In the genomic region with DNA sequence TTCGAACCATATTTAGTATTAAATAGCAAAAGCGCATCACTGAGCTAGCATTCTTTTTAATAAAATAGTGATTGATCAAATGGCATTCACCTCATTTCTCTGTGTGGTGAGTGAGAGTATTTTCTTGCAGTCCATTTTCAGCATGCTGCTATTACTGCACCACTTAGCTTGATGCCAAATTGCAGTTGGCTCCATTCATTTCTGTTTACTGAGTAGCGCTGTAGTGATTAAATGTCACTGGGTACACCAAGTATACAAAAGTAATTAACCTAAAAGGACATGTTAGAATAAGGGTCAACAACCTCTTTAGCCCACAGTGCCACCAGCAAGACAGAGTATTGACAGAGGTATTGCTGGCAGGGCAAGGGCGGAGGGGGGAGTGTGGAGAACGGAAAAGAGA, we compare ENCODE assay signal across 17 cellular contexts.
DNase-seq lines count a peak whose midpoint lies in the region; ATAC-seq lines count a peak whose summit lies in the region.
"Had no signal": no experiment of that assay in that cellular context is flagged by ENCODE, and none has a peak within 500 bp of the region (broad histone marks: within the 10 kb centered on the region; RNA-seq: fewer than 3 reads in every experiment).

No MANE protein-coding gene starts in this region.

- no peaks in the 10 kb centered on the region for H3K36me3 ChIP-seq in NT2/D1 (ENCODE audit: insufficient read depth, insufficient read length, low read length)
- peaks cover 0 to 3% of the 10 kb centered on the region in 2 experiments for H3K36me3 ChIP-seq in mesenchymal stem cell (ENCODE audit: control insufficient read depth in 1 of 2, insufficient read depth in 2 of 2, low read depth in 1 of 2, low read length in 2 of 2)
- H3K36me3 ChIP-seq: ascending aorta, heart left ventricle, lower lobe of right lung, right lobe of liver had no signal

- H2AK5ac ChIP-seq in mesenchymal stem cell (ENCODE audit: low read length, severe bottlenecking): peak overlapping the region; percentile 99

- H3K9ac ChIP-seq in NT2/D1 (ENCODE audit: insufficient read length, low read depth) (peak overlapping the region; percentile 29), mesenchymal stem cell (ENCODE audit: low read length) (no peak overlapping the region)
- H3K9ac ChIP-seq: KMS-11 had no signal

- POLR2A ChIA-PET in activated CD4-positive, alpha-beta T cell treated with anti-CD3 and anti-CD28 coated beads, Interleukin-2, amount 10 ng/mL, durations not matched to agents 7 days and 5 days (lab: Charles Lee): no interaction called here

- H3K36me3 Mint-ChIP-seq in activated CD4-positive, alpha-beta T cell treated with anti-CD3 and anti-CD28 coated beads, Interleukin-2, amount 10 ng/mL, durations not matched to agents 7 days and 5 days (ENCODE audit: low read depth): peaks cover 15% of the 10 kb centered on the region

- H2BK12ac ChIP-seq in mesenchymal stem cell (ENCODE audit: low read length in 2 of 2): peak overlapping the region in 1 of 2 experiments; percentile 15

- no peak overlapping the region for H2BK120ac ChIP-seq in mesenchymal stem cell (ENCODE audit: low read depth, low read length)

- peak overlapping the region; percentile 69 for H2BK5ac ChIP-seq in mesenchymal stem cell (ENCODE audit: low read depth, low read length, poor library complexity, severe bottlenecking)

- intact Hi-C loops in Right ventricle myocardium superior (cut with DNase I): no loop called here

- ATAC-seq in Right ventricle myocardium superior (ENCODE audit: poor library complexity) (no peak), HG03097 (IDR thresholded peaks at IDR 0.05; ENCODE audit: low FRiP score, unreplicated experiment) (no peak)
- ATAC-seq: heart left ventricle; lower lobe of right lung; right lobe of liver; stimulated activated effector memory CD8-positive, alpha-beta T cell treated with anti-CD3 and anti-CD28 coated beads, Interleukin-12 subunit alpha, Interleukin-12 subunit beta, amount 100 ng/mL, for 72 hours had no signal

- no peaks in the 10 kb centered on the region for H3K9me3 Mint-ChIP-seq in activated CD4-positive, alpha-beta T cell treated with anti-CD3 and anti-CD28 coated beads, Interleukin-2, amount 10 ng/mL, durations not matched to agents 7 days and 5 days
- H3K9me3 Mint-ChIP-seq: CD8-positive, alpha-beta memory T cell; stimulated activated effector memory CD8-positive, alpha-beta T cell treated with anti-CD3 and anti-CD28 coated beads, Interleukin-12 subunit alpha, Interleukin-12 subunit beta, amount 100 ng/mL, for 72 hours had no signal

- 88% methylated on average over 5 of the region's 5 CpGs for WGBS in mesenchymal stem cell

- H3K4me3 Mint-ChIP-seq in activated CD4-positive, alpha-beta T cell treated with anti-CD3 and anti-CD28 coated beads, Interleukin-2, amount 10 ng/mL, durations not matched to agents 7 days and 5 days: no peak overlapping the region
- H3K4me3 Mint-ChIP-seq: stimulated activated effector memory CD8-positive, alpha-beta T cell treated with anti-CD3 and anti-CD28 coated beads, Interleukin-12 subunit alpha, Interleukin-12 subunit beta, amount 100 ng/mL, for 72 hours had no signal

- peak overlapping the region; percentile 87 for H3K27ac ChIP-seq in mesenchymal stem cell (ENCODE audit: low read length, poor library complexity, severe bottlenecking)
- H3K27ac ChIP-seq: ascending aorta, heart left ventricle, KMS-11, lower lobe of right lung, right lobe of liver had no signal

- H2BK15ac ChIP-seq in mesenchymal stem cell (ENCODE audit: low read depth, poor library complexity, severe bottlenecking): peak overlapping the region; percentile 86

- no peak overlapping the region for H3K4ac ChIP-seq in mesenchymal stem cell (ENCODE audit: low read depth in 1 of 2, low read length in 2 of 2)

- H4K8ac ChIP-seq in mesenchymal stem cell (ENCODE audit: low read length): peak overlapping the region; percentile 43

- H3K4me2 ChIP-seq in mesenchymal stem cell (ENCODE audit: low read length, poor library complexity, severe bottlenecking): no peak overlapping the region
- H3K4me2 ChIP-seq: KMS-11 had no signal

- no peak overlapping the region for H3K27ac Mint-ChIP-seq in activated CD4-positive, alpha-beta T cell treated with anti-CD3 and anti-CD28 coated beads, Interleukin-2, amount 10 ng/mL, durations not matched to agents 7 days and 5 days
- H3K27ac Mint-ChIP-seq: CD8-positive, alpha-beta memory T cell; stimulated activated effector memory CD8-positive, alpha-beta T cell treated with anti-CD3 and anti-CD28 coated beads, Interleukin-12 subunit alpha, Interleukin-12 subunit beta, amount 100 ng/mL, for 72 hours had no signal

- peak overlapping the region; percentile 18 to 23 for H3K18ac ChIP-seq in mesenchymal stem cell (ENCODE audit: low read depth in 1 of 2, low read length in 2 of 2)

- H3K27me3 ChIP-seq in NT2/D1 (ENCODE audit: insufficient read depth, insufficient read length): no peaks in the 10 kb centered on the region
- no peaks in the 10 kb centered on the region for H3K27me3 ChIP-seq in mesenchymal stem cell (ENCODE audit: control insufficient read depth in 1 of 2, insufficient read depth in 1 of 2, low read length in 2 of 2)
- H3K27me3 ChIP-seq: ascending aorta, heart left ventricle, right lobe of liver had no signal

- peaks cover 33% of the 10 kb centered on the region for H3K4me1 Mint-ChIP-seq in activated CD4-positive, alpha-beta T cell treated with anti-CD3 and anti-CD28 coated beads, Interleukin-2, amount 10 ng/mL, durations not matched to agents 7 days and 5 days

- no peaks in the 10 kb centered on the region for H3K27me3 Mint-ChIP-seq in activated CD4-positive, alpha-beta T cell treated with anti-CD3 and anti-CD28 coated beads, Interleukin-2, amount 10 ng/mL, durations not matched to agents 7 days and 5 days

- CTCF ChIA-PET in activated CD4-positive, alpha-beta T cell treated with anti-CD3 and anti-CD28 coated beads, Interleukin-2, amount 10 ng/mL, durations not matched to agents 7 days and 5 days (lab: Charles Lee): no interaction called here

- H3K4me1 ChIP-seq in NT2/D1 (ENCODE audit: insufficient read depth, insufficient read length) (peaks cover 14% of the 10 kb centered on the region), mesenchymal stem cell (ENCODE audit: control insufficient read depth, insufficient read depth, low read depth, low read length) (peaks cover 11% of the 10 kb centered on the region)
- H3K4me1 ChIP-seq: ascending aorta, lower lobe of right lung, right lobe of liver had no signal

- H2AFZ ChIP-seq in mesenchymal stem cell (ENCODE audit: low read depth, low read length): no peak overlapping the region

- H3K4me3 ChIP-seq in NT2/D1 (ENCODE audit: insufficient read length, low read depth) (no peak overlapping the region), mesenchymal stem cell (ENCODE audit: insufficient read depth in 1 of 2, low read depth in 1 of 2, low read length in 2 of 2) (no peak overlapping the region)
- H3K4me3 ChIP-seq: ascending aorta, heart left ventricle, lower lobe of right lung, right lobe of liver had no signal

- H3K9me3 ChIP-seq in NT2/D1 (ENCODE audit: insufficient read depth, low read length) (no peaks in the 10 kb centered on the region), mesenchymal stem cell (ENCODE audit: control insufficient read depth, low read length) (no peaks in the 10 kb centered on the region)
- H3K9me3 ChIP-seq: ascending aorta, heart left ventricle, lower lobe of right lung, right lobe of liver had no signal

- DNase-seq in DMS153 (lab: John Stamatoyannopoulos, UW) (peak; percentile 54), NCI-H1417 (lab: John Stamatoyannopoulos, UW) (peak in 2 of 3 experiments; percentile 56 to 92), NT2/D1 (ENCODE audit: low read depth, low spot score) (no peak), mesenchymal stem cell (no peak), Right ventricle myocardium superior (no peak), pons (ENCODE audit: low spot score) (no peak)
- DNase-seq in activated CD4-positive, alpha-beta T cell treated with anti-CD3 and anti-CD28 coated beads, Interleukin-2, amount 10 ng/mL, durations not matched to agents 7 days and 5 days: no peak
- DNase-seq: activated CD4-positive, alpha-beta T cell treated with anti-CD3 and anti-CD28 coated beads, Interleukin-2, amount 50 U/mL, for 4 hours; CD8-positive, alpha-beta memory T cell; DMS79 treated with DMSO at 0.1 percent for 48 hours; heart left ventricle; lower lobe of right lung; right lobe of liver had no signal

- no peak overlapping the region for H3K23ac ChIP-seq in mesenchymal stem cell (ENCODE audit: low read length in 2 of 2)

- H4K91ac ChIP-seq in mesenchymal stem cell (ENCODE audit: low read length): peak overlapping the region; percentile 52

- peaks cover 25% of the 10 kb centered on the region for H3K79me1 ChIP-seq in mesenchymal stem cell (replicated peaks; ENCODE audit: low read length, poor library complexity, severe bottlenecking)

- peak overlapping the region in 1 of 2 experiments; percentile 26 for H3K14ac ChIP-seq in mesenchymal stem cell (ENCODE audit: low read length in 2 of 2)

Comparison
In these comparisons a context has a peak if more than half of its experiments do, and no peak if none do; other contexts are left out.
1. DNase-seq: peak in DMS153 (single experiment) and NCI-H1417 (2 of 3); none in NT2/D1 (single experiment), mesenchymal stem cell (single experiment), Right ventricle myocardium superior (single experiment), pons (single experiment) and activated CD4-positive, alpha-beta T cell treated with anti-CD3 and anti-CD28 coated beads, Interleukin-2, amount 10 ng/mL, durations not matched to agents 7 days and 5 days (single experiment).